8 cellular contexts compared by ENCODE assay signal in the genomic region with DNA sequence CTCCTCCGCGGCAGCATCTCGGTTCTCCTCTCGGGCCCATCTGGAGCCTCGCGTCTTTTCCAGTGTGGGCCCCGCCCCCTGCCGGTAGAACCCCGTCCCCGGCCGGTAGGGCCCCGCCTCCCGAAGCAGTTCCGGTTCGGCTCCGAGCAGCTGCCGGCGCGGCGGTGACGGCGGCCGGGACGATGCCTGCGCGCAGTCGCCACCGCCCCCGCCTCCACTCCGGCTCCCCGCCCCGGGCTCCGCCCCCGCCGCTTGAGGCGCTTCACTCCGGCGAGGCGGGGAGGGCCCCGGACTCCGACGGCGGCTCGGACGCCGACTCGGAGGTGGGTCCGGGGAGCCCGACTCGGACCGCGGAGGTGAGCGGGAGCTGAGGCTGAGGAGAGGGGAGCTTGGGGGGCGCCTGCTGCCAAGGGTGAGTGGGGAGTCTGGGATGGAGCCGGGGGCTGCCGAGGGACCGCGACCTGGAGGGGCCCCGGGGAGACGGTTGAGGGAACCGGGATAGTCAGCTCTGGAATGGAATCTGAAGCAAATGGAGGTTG. TPM values are rescaled to one million over a fixed set of nuclear protein-coding genes. Genes with fewer than 3 reads are reported as not detected.
DNase-seq lines count a peak whose midpoint lies in the region; ATAC-seq lines count a peak whose summit lies in the region.

A gene (plus strand): TSS at position 290 of the 539 bp plus-strand sequence. CDS start 38,873 bp downstream, outside the sequence.

- H2BK120ac ChIP-seq in neuronal stem cell (ENCODE audit: low read depth, low read length), result peak within 1 kb of the TSS; percentile 73

- no CpG with 5 or more reads among the region's 61 CpGs for whole genome bisulfite sequencing in neuronal stem cell (ENCODE audit: extremely low coverage in 2 of 2, insufficient read length in 2 of 2, insufficient replicate concordance in 1 of 2), 2 donors

- in situ Hi-C loops in SK-MEL-5 (cut with HindIII; ENCODE audit: low pct_unique_long_range_greater_than_20kb, low sequenced_read_pairs), result no loop called here

- ATAC-seq in GM21619 (IDR thresholded peaks at IDR 0.05; ENCODE audit: unreplicated experiment), result peak; percentile 76

- H2AFZ ChIP-seq in neuronal stem cell (ENCODE audit: low read length), result peak within 1 kb of the TSS; percentile 98

- no peaks in the 10 kb centered on the region for H3K36me3 ChIP-seq in neuronal stem cell (replicated peaks in 1 of 2; ENCODE audit: control insufficient read depth in 2 of 2, insufficient read depth in 2 of 2, low read length in 2 of 2)

- H3K23ac ChIP-seq in neuronal stem cell (ENCODE audit: low read depth, low read length, poor library complexity), result peak within 1 kb of the TSS; percentile 92

- peak; percentile 85 for DNase-seq in DMS153 treated with DMSO at 0.1 percent for 48 hours (lab: John Stamatoyannopoulos, UW; ENCODE audit: unreplicated experiment)
- DNase-seq in LoVo (ENCODE audit: low spot score), result peak; percentile 93
- DNase-seq in SK-MEL-5 (ENCODE audit: low read depth, low spot score), result peak; percentile 94
- DNase-seq in activated naive CD4-positive, alpha-beta T cell treated with Interleukin-2 at 50 U/mL for 16 hours, result peak; percentile 96
- DNase-seq in foreskin melanocyte, result peak; percentile 90
- DNase-seq in neuronal stem cell (ENCODE audit: low spot score), result peak; percentile 95
- peak; percentile 91 for DNase-seq in stromal cell of bone marrow (ENCODE audit: low read depth)

- no peaks in the 10 kb centered on the region for H3K27me3 ChIP-seq in neuronal stem cell (ENCODE audit: control insufficient read depth in 3 of 3, insufficient read depth in 3 of 3, low read depth in 1 of 3, low read length in 3 of 3)

- peak within 1 kb of the TSS; percentile 95 for H4K8ac ChIP-seq in neuronal stem cell (ENCODE audit: low read depth, low read length)

- peak within 1 kb of the TSS; percentile 77 for H2BK5ac ChIP-seq in neuronal stem cell (ENCODE audit: low read length)

- H2BK12ac ChIP-seq in neuronal stem cell (ENCODE audit: low read length), result no peak within 1 kb of the TSS

- H2AK5ac ChIP-seq in neuronal stem cell (ENCODE audit: low read depth, low read length), result peak within 1 kb of the TSS; percentile 90

- H3K4me1 ChIP-seq in neuronal stem cell (ENCODE audit: control insufficient read depth in 2 of 2, insufficient read depth in 1 of 2, low read depth in 1 of 2, low read length in 2 of 2), result no peaks in the 10 kb centered on the region

- no peaks in the 10 kb centered on the region for H3K9me3 ChIP-seq in neuronal stem cell (replicated peaks in 1 of 2; ENCODE audit: control insufficient read depth in 2 of 2, insufficient read depth in 1 of 2, low read depth in 1 of 2, low read length in 2 of 2)

- peak within 1 kb of the TSS; percentile 10 for H3K14ac ChIP-seq in neuronal stem cell (ENCODE audit: low read length)

- no peak within 1 kb of the TSS for H4K91ac ChIP-seq in neuronal stem cell (ENCODE audit: low read depth, low read length, poor library complexity)

- peak within 1 kb of the TSS; percentile 96 for H2BK15ac ChIP-seq in neuronal stem cell (ENCODE audit: low read length)

- H3K4ac ChIP-seq in neuronal stem cell (ENCODE audit: low read length), result no peak within 1 kb of the TSS

- H3K79me1 ChIP-seq in neuronal stem cell (ENCODE audit: low read depth, low read length), result no peaks in the 10 kb centered on the region

- H3K9ac ChIP-seq in neuronal stem cell (ENCODE audit: low read depth, low read length, poor library complexity), result no peak within 1 kb of the TSS

- peak within 1 kb of the TSS; percentile 95 for H3K27ac ChIP-seq in neuronal stem cell (replicated peaks; ENCODE audit: low read length)

- H3K4me2 ChIP-seq in neuronal stem cell (ENCODE audit: insufficient read depth, low read length, poor library complexity, severe bottlenecking), result peak within 1 kb of the TSS; percentile 72

- H3K18ac ChIP-seq in neuronal stem cell (ENCODE audit: low read length), result peak within 1 kb of the TSS; percentile 97

- peak within 1 kb of the TSS; percentile 68 to 94 for H3K4me3 ChIP-seq in neuronal stem cell (ENCODE audit: low read length in 2 of 2)

RNA-seq across cellular contexts. Expression of the gene that starts here (rescaled TPM):
- 14.6 and 16.1 TPM in 2 replicates for total RNA-seq in SK-MEL-5 (2014; rRNA removed; shearing (Covaris generic))
- 10.0 and 12.6 TPM in 2 replicates for polyA plus RNA-seq in SK-MEL-5 (2015; cell fraction: cytosol; rRNA removed)
- 5.4 and 9.2 TPM in 2 replicates for polyA plus RNA-seq in SK-MEL-5 (2015; cell fraction: nucleus; rRNA removed)
- 11.4 TPM for polyA plus RNA-seq in neuronal stem cell (2013, experiment 1 of 2)
- 12.2 TPM for polyA plus RNA-seq in neuronal stem cell (2013, experiment 2 of 2)

Comparison
In these comparisons a context has a peak if more than half of its experiments do, and no peak if none do; other contexts are left out.
1. Peak in every context shown above with its lines: DNase-seq, ATAC-seq, H3K4me3 ChIP-seq and H3K27ac ChIP-seq.